Comparison of ENCODE assay signal across 8 cellular contexts in the genomic region with DNA sequence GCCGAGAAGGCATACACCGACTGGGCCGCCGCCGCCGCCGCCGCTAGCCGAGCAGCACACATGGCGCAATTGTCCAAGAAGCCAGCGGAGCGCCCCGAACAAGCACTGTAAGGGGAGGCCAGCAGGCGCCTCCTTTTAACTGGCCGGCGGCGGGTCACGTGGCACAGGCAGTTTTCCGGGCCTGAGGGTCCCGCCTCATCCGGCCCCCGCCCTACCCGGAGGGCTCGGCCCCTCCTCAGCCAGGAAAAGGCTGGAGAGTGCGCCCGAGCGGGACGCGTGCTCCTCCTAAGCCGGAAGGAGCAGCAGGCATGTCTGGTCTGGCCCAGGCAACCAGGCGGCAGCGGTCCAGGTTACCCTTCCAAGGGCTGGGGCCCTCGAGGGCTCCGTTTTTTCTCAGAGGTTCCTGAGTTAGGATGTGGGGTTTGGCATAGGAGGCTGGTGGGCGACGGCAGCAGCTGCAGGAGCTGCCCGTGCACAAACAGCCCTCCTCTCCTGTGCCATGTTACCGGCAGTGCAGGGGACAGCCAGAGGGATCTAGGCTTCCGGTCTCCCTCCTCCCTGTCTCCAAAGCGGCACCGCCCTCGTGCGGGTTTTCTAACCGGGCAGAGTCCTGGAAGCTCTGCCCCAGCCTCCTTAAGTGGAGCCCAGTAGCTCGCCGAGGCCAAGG. TPM values are rescaled to one million over a fixed set of nuclear protein-coding genes. Genes with fewer than 3 reads are reported as not detected.
DNase-seq lines count a peak whose midpoint lies in the region; ATAC-seq and TF ChIP-seq lines count a peak whose summit lies in the region.

GPX1 (minus strand) TSS at position 137 of the 667 bp plus-strand sequence; CDS start at position 62, 75 bp downstream.

- peaks cover 10% of the 10 kb centered on the region for H3K36me3 ChIP-seq in kidney epithelial cell (ENCODE audit: control insufficient read depth, insufficient read depth, low read length)

- no peaks in the 10 kb centered on the region for H3K27me3 ChIP-seq in kidney epithelial cell (ENCODE audit: control insufficient read depth, insufficient read depth, low read length)

- ATAC-seq in GM19025 (IDR thresholded peaks at IDR 0.05; ENCODE audit: low read depth, unreplicated experiment) (peak; percentile 92), HG03354 (IDR thresholded peaks at IDR 0.05; ENCODE audit: poor library complexity, severe bottlenecking, unreplicated experiment) (peak; percentile 87)

- DNase-seq in AG09319 (ENCODE audit: extremely low read depth, low read depth): peak; percentile 94
- peak; percentile 92 for DNase-seq in NCI-H460 (ENCODE audit: extremely low read depth, low read depth)
- peak; percentile 68 to 84 for DNase-seq in activated CD4-positive, alpha-beta T cell treated with anti-CD3 and anti-CD28 coated beads for 24 hours (ENCODE audit: low read depth in 2 of 2)
- DNase-seq in choroid plexus epithelial cell (ENCODE audit: low read depth): peak; percentile 97
- peak; percentile 76 for DNase-seq in kidney epithelial cell (ENCODE audit: low read depth)
- peak; percentile 95 for DNase-seq in stimulated activated CD4-positive, alpha-beta T cell treated with anti-CD3 and anti-CD28 coated beads, Interleukin-15, amount 100 ng/mL, for 24 hours

- TF ChIP-seq CTCF in AG09319 (IDR thresholded peaks at IDR 0.05; ENCODE audit: low read depth, low read length) (no peak), choroid plexus epithelial cell (conservative IDR thresholded peaks at IDR 0.05; ENCODE audit: low read depth, low read length) (peak; percentile 4), kidney epithelial cell (IDR thresholded peaks at IDR 0.05; ENCODE audit: insufficient read depth, low read length, poor library complexity, severe bottlenecking) (no peak)

- H3K4me3 ChIP-seq in choroid plexus epithelial cell (ENCODE audit: low read depth, low read length) (peak within 1 kb of the TSS; percentile 61), kidney epithelial cell (ENCODE audit: low read depth, low read length) (peak within 1 kb of the TSS; percentile 61)

RNA-seq across cellular contexts. Expression of gene GPX1, which starts in this region (rescaled TPM):
- 189 and 219 TPM in 2 replicates for total RNA-seq in NCI-H460 (2014; rRNA removed; shearing (Covaris generic))
- polyA plus RNA-seq in NCI-H460 (2014; cell fraction: nucleus; rRNA removed): 112 and 202 TPM in 2 replicates
- total RNA-seq in kidney epithelial cell: 422 and 502 TPM in 2 replicates

Comparison
In these comparisons a context has a peak if more than half of its experiments do, and no peak if none do; other contexts are left out.
1. Peak in every context shown above with its lines: DNase-seq, ATAC-seq and H3K4me3 ChIP-seq.